ENCODE assay signal across 17 cellular contexts in genomic region chr4:86131456-86131855, GRCh38.
"Had no signal": no experiment of that assay in that cellular context is flagged by ENCODE, and none has a peak within 500 bp of the region (broad histone marks: within the 10 kb centered on the region; RNA-seq: fewer than 3 reads in every experiment).

No MANE protein-coding gene starts in this region.

- DNase-seq: effector memory CD8-positive, alpha-beta T cell; esophagus squamous epithelium; foreskin keratinocyte; immature natural killer cell; kidney; left cardiac atrium; left ventricle myocardium superior; naive thymus-derived CD4-positive, alpha-beta T cell; posterior cingulate gyrus; sigmoid colon; small intestine; stimulated activated CD4-positive, alpha-beta T cell treated with anti-CD3 and anti-CD28 coated beads, Interleukin-2, amount 100 ng/mL, for 48 hours; stimulated activated naive CD4-positive, alpha-beta T cell treated with Interleukin-2 at 50 U/mL for 16 hours; upper lobe of left lung had no signal

- H3K4me3 ChIP-seq: right atrium auricular region, sigmoid colon, upper lobe of left lung, vagina had no signal

- H3K9me3 ChIP-seq: esophagus squamous epithelium, neutrophil, right atrium auricular region, sigmoid colon, upper lobe of left lung, vagina had no signal

- H3K27ac Mint-ChIP-seq: effector memory CD8-positive, alpha-beta T cell; immature natural killer cell; naive thymus-derived CD4-positive, alpha-beta T cell had no signal

- ATAC-seq: effector memory CD8-positive, alpha-beta T cell; foreskin keratinocyte; left cardiac atrium; left ventricle myocardium superior; naive thymus-derived CD4-positive, alpha-beta T cell had no signal

- H3K27me3 ChIP-seq: esophagus squamous epithelium, foreskin keratinocyte, neutrophil, right atrium auricular region, sigmoid colon, upper lobe of left lung, vagina had no signal

- H3K4me1 Mint-ChIP-seq: immature natural killer cell; naive thymus-derived CD4-positive, alpha-beta T cell had no signal

- H3K27me3 Mint-ChIP-seq: effector memory CD8-positive, alpha-beta T cell; naive thymus-derived CD4-positive, alpha-beta T cell had no signal

- H3K36me3 Mint-ChIP-seq: immature natural killer cell; naive thymus-derived CD4-positive, alpha-beta T cell had no signal

- H3K4me1 ChIP-seq: esophagus squamous epithelium, right atrium auricular region, sigmoid colon, upper lobe of left lung, vagina had no signal

- H3K36me3 ChIP-seq: esophagus squamous epithelium, neutrophil, right atrium auricular region, sigmoid colon, upper lobe of left lung, vagina had no signal

- H3K4me3 Mint-ChIP-seq: effector memory CD8-positive, alpha-beta T cell; immature natural killer cell; naive thymus-derived CD4-positive, alpha-beta T cell had no signal

- H3K27ac ChIP-seq: esophagus squamous epithelium, foreskin keratinocyte, neutrophil, right atrium auricular region, sigmoid colon, upper lobe of left lung, vagina had no signal
